Comparison of ENCODE assay signal across 21 cellular contexts in genomic region chr9:21661626-21662025, GRCh38.
DNase-seq lines count a peak whose midpoint lies in the region; ATAC-seq and TF ChIP-seq lines count a peak whose summit lies in the region.
"Had no signal": no experiment of that assay in that cellular context is flagged by ENCODE, and none has a peak within 500 bp of the region (broad histone marks: within the 10 kb centered on the region; RNA-seq: fewer than 3 reads in every experiment).

No MANE protein-coding gene starts in this region.

- no peaks in the 10 kb centered on the region for H3K36me3 ChIP-seq in gastroesophageal sphincter
- H3K36me3 ChIP-seq: BLaER1 treated with 17β-estradiol and CSF1 and Interleukin-3, amounts not matched to agents 10 nM and 100 nM had no signal

- TF ChIP-seq EP300 in gastroesophageal sphincter (IDR thresholded peaks at IDR 0.05) = no peak

- no peak for TF ChIP-seq POLR2A in gastroesophageal sphincter (IDR thresholded peaks at IDR 0.05)

- no peaks in the 10 kb centered on the region for H3K9me3 ChIP-seq in gastroesophageal sphincter

- no peaks in the 10 kb centered on the region for H3K27me3 ChIP-seq in gastroesophageal sphincter
- H3K27me3 ChIP-seq: BLaER1 treated with 17β-estradiol and CSF1 and Interleukin-3, amounts not matched to agents 10 nM and 100 nM had no signal

- ATAC-seq in gastroesophageal sphincter (no peak), GM18909 (IDR thresholded peaks at IDR 0.05; ENCODE audit: poor library complexity, unreplicated experiment) (no peak), GM18520 (IDR thresholded peaks at IDR 0.05; ENCODE audit: unreplicated experiment) (no peak)
- ATAC-seq: CD8-positive, alpha-beta T cell had no signal

- TF ChIP-seq CTCF in AG10803 (conservative IDR thresholded peaks at IDR 0.05; ENCODE audit: low read length) = no peak
- no peak for TF ChIP-seq CTCF in cardiac fibroblast (IDR thresholded peaks at IDR 0.05; ENCODE audit: low read depth, low read length)
- TF ChIP-seq CTCF in fibroblast of the aortic adventitia (IDR thresholded peaks at IDR 0.05; ENCODE audit: insufficient read depth, low read length) = no peak
- no peak for TF ChIP-seq CTCF in gastroesophageal sphincter (IDR thresholded peaks at IDR 0.05)

- no peaks in the 10 kb centered on the region for H3K4me1 ChIP-seq in gastroesophageal sphincter
- H3K4me1 ChIP-seq: BLaER1 treated with 17β-estradiol and CSF1 and Interleukin-3, amounts not matched to agents 10 nM and 100 nM had no signal

- H3K27ac ChIP-seq in gastroesophageal sphincter = no peak overlapping the region
- H3K27ac ChIP-seq: BLaER1 treated with 17β-estradiol and CSF1 and Interleukin-3, amounts not matched to agents 10 nM and 100 nM; RWPE1 had no signal

- peak; percentile 83 for DNase-seq in AG10803 (ENCODE audit: low read depth)
- peak; percentile 63 for DNase-seq in NCI-H226
- peak; percentile 68 to 89 for DNase-seq in cardiac fibroblast (ENCODE audit: low read depth in 2 of 2)
- peak; percentile 91 for DNase-seq in fibroblast of the aortic adventitia (ENCODE audit: low read depth)
- DNase-seq in cerebellar cortex (ENCODE audit: low spot score) = no peak
- DNase-seq: CD8-positive, alpha-beta T cell; H7; NCI-H1048; NCI-H1436; NCI-H2029; NCI-H2171 treated with DMSO at 0.1 percent for 48 hours; NCI-H510A; NCI-H748 treated with DMSO at 0.1 percent for 48 hours; NK-92 treated with Interleukin-12 subunit alpha and Interleukin-12 subunit beta, amount 100 ng/mL, for 24 hours; OCI-M1; SIG-M5 had no signal

- no peak overlapping the region for H3K4me3 ChIP-seq in AG10803 (ENCODE audit: low read length)
- no peak overlapping the region for H3K4me3 ChIP-seq in cardiac fibroblast (replicated peaks in 1 of 2; ENCODE audit: low read depth in 2 of 2, low read length in 2 of 2)
- H3K4me3 ChIP-seq in fibroblast of the aortic adventitia (ENCODE audit: low read depth, low read length) = no peak overlapping the region
- H3K4me3 ChIP-seq in gastroesophageal sphincter = no peak overlapping the region
- H3K4me3 ChIP-seq: BLaER1 treated with 17β-estradiol and CSF1 and Interleukin-3, amounts not matched to agents 10 nM and 100 nM had no signal
